In genomic region chr2:19214682-19215391, GRCh38 we compare ENCODE assay signal across 21 cellular contexts.
"Had no signal": no experiment of that assay in that cellular context is flagged by ENCODE, and none has a peak within 500 bp of the region (broad histone marks: within the 10 kb centered on the region; RNA-seq: fewer than 3 reads in every experiment).

No MANE protein-coding gene starts in this region.

- H3K36me3 Mint-ChIP-seq: activated CD8-positive, alpha-beta memory T cell treated with anti-CD3 and anti-CD28 coated beads, Interleukin-2, amount 10 ng/mL, durations not matched to agents 7 days and 5 days; activated naive CD8-positive, alpha-beta T cell had no signal

- DNase-seq: activated CD4-positive, alpha-beta T cell treated with anti-CD3 and anti-CD28 coated beads, Interleukin-2, amount 10 ng/mL, durations not matched to agents 7 days and 5 days; activated CD8-positive, alpha-beta memory T cell treated with anti-CD3 and anti-CD28 coated beads, Interleukin-2, amount 10 ng/mL, durations not matched to agents 7 days and 5 days; activated gamma-delta T cell treated with Interleukin-2 at 50 U/mL for 16 hours; activated T-cell treated with anti-CD3 and anti-CD28 coated beads, Interleukin-2, amount 50 U/mL, for 4 hours; brain microvascular endothelial cell; cerebellar nuclear complex; MM.1S; NCI-H1105; NCI-H1436; NCI-H1694 treated with DMSO at 0.1 percent for 48 hours; NCI-H2029 treated with DMSO at 0.1 percent for 48 hours; NCI-H345; NCI-H510A; NCI-H69; NK-92 treated with Interleukin-12 subunit alpha and Interleukin-12 subunit beta, amount 100 ng/mL, for 24 hours; SHP77 treated with DMSO at 0.1 percent for 48 hours had no signal

- H3K27ac ChIP-seq: brain microvascular endothelial cell, KMS-11 had no signal

- H3K27ac Mint-ChIP-seq: activated CD4-positive, alpha-beta T cell treated with anti-CD3 and anti-CD28 coated beads, Interleukin-2, amount 10 ng/mL, durations not matched to agents 7 days and 5 days; activated CD8-positive, alpha-beta memory T cell treated with anti-CD3 and anti-CD28 coated beads, Interleukin-2, amount 10 ng/mL, durations not matched to agents 7 days and 5 days; activated naive CD8-positive, alpha-beta T cell; activated T-helper 2 cell treated with anti-CD3 and anti-CD28 coated beads, Interferon-gamma antibody, Interleukin-2, Interleukin-4, amounts not matched to agents 10 μg/mL and 5 μg/mL and 100 μg/mL, durations not matched to agents 14 hours and 24 hours and 36 hours; T-helper 1 cell treated with Interleukin-12 subunit alpha and Interleukin-12 subunit beta and Interleukin-4 antibody, amounts not matched to agents 30 μg/mL and 1 μg/mL, for 36 hours had no signal

- H3K27me3 Mint-ChIP-seq: activated CD4-positive, alpha-beta T cell treated with anti-CD3 and anti-CD28 coated beads, Interleukin-2, amount 10 ng/mL, durations not matched to agents 7 days and 5 days; activated naive CD8-positive, alpha-beta T cell had no signal

- H3K4me2 ChIP-seq: KMS-11 had no signal

- H3K4me1 Mint-ChIP-seq: activated CD4-positive, alpha-beta T cell treated with anti-CD3 and anti-CD28 coated beads, Interleukin-2, amount 10 ng/mL, durations not matched to agents 7 days and 5 days; activated CD8-positive, alpha-beta memory T cell treated with anti-CD3 and anti-CD28 coated beads, Interleukin-2, amount 10 ng/mL, durations not matched to agents 7 days and 5 days had no signal

- ATAC-seq: activated CD4-positive, CD25-positive, alpha-beta regulatory T cell treated with anti-CD3 and anti-CD28 coated beads, Interleukin-2, amount 50 U/mL, for 24 hours; activated CD8-positive, alpha-beta memory T cell treated with anti-CD3 and anti-CD28 coated beads, Interleukin-2, amount 10 ng/mL, durations not matched to agents 7 days and 5 days; activated T-cell treated with anti-CD3 and anti-CD28 coated beads, Interleukin-2, amount 50 U/mL, for 4 hours had no signal

- H3K36me3 ChIP-seq: brain microvascular endothelial cell had no signal

- H3K9me3 Mint-ChIP-seq: activated CD4-positive, alpha-beta T cell treated with anti-CD3 and anti-CD28 coated beads, Interleukin-2, amount 10 ng/mL, durations not matched to agents 7 days and 5 days; activated T-cell treated with anti-CD3 and anti-CD28 coated beads, Interleukin-2, amount 50 U/mL, for 4 hours; activated T-helper 2 cell treated with anti-CD3 and anti-CD28 coated beads, Interferon-gamma antibody, Interleukin-2, Interleukin-4, amounts not matched to agents 10 μg/mL and 5 μg/mL and 100 μg/mL, durations not matched to agents 14 hours and 24 hours and 36 hours; T-helper 1 cell treated with Interleukin-12 subunit alpha and Interleukin-12 subunit beta and Interleukin-4 antibody, amounts not matched to agents 30 μg/mL and 1 μg/mL, for 36 hours had no signal

- H3K9ac ChIP-seq: KMS-11 had no signal

- H3K27me3 ChIP-seq: brain microvascular endothelial cell had no signal

- H3K4me3 Mint-ChIP-seq: activated CD4-positive, alpha-beta T cell treated with anti-CD3 and anti-CD28 coated beads, Interleukin-2, amount 10 ng/mL, durations not matched to agents 7 days and 5 days; activated CD8-positive, alpha-beta memory T cell treated with anti-CD3 and anti-CD28 coated beads, Interleukin-2, amount 10 ng/mL, durations not matched to agents 7 days and 5 days; activated naive CD8-positive, alpha-beta T cell; activated T-cell treated with anti-CD3 and anti-CD28 coated beads, Interleukin-2, amount 50 U/mL, for 4 hours; T-helper 1 cell treated with Interleukin-12 subunit alpha and Interleukin-12 subunit beta and Interleukin-4 antibody, amounts not matched to agents 30 μg/mL and 1 μg/mL, for 36 hours had no signal
